Comparison of ENCODE assay signal across 17 cellular contexts in genomic region chrX:154482786-154483185, GRCh38.
"Had no signal": no experiment of that assay in that cellular context is flagged by ENCODE, and none has a peak within 500 bp of the region (broad histone marks: within the 10 kb centered on the region; RNA-seq: fewer than 3 reads in every experiment).

No MANE protein-coding gene starts in this region.

- H3K4me3 Mint-ChIP-seq: activated B cell treated with CpG ODN at 0.5 μM for 24 hours; activated CD4-positive, alpha-beta memory T cell treated with anti-CD3 and anti-CD28 coated beads, Interleukin-2, amount 10 ng/mL, durations not matched to agents 7 days and 5 days; immature natural killer cell had no signal

- H3K36me3 ChIP-seq: neutrophil, thyroid gland had no signal

- H3K9me3 ChIP-seq: esophagus muscularis mucosa, neutrophil, thyroid gland had no signal

- H3K36me3 Mint-ChIP-seq: activated naive CD8-positive, alpha-beta T cell; immature natural killer cell; naive B cell had no signal

- H3K4me3 ChIP-seq: esophagus muscularis mucosa, thyroid gland had no signal

- H3K27me3 ChIP-seq: esophagus muscularis mucosa, neutrophil, thyroid gland had no signal

- H2AFZ ChIP-seq: parathyroid adenoma had no signal

- H3K4me1 ChIP-seq: parathyroid adenoma had no signal

- H3K27me3 Mint-ChIP-seq: activated B cell treated with CpG ODN at 0.5 μM for 24 hours; activated CD4-positive, alpha-beta memory T cell treated with anti-CD3 and anti-CD28 coated beads, Interleukin-2, amount 10 ng/mL, durations not matched to agents 7 days and 5 days; activated CD8-positive, alpha-beta memory T cell treated with anti-CD3 and anti-CD28 coated beads, Interleukin-2, amount 10 ng/mL, durations not matched to agents 7 days and 5 days; activated naive CD8-positive, alpha-beta T cell; naive B cell had no signal

- ATAC-seq: activated CD8-positive, alpha-beta memory T cell treated with anti-CD3 and anti-CD28 coated beads, Interleukin-2, amount 10 ng/mL, durations not matched to agents 7 days and 5 days; left ventricle myocardium superior had no signal

- H3K9ac ChIP-seq: parathyroid adenoma had no signal

- DNase-seq: activated B cell treated with CpG ODN at 0.5 μM for 24 hours; activated CD4-positive, alpha-beta memory T cell treated with anti-CD3 and anti-CD28 coated beads, Interleukin-2, amount 10 ng/mL, durations not matched to agents 7 days and 5 days; activated CD4-positive, alpha-beta T cell treated with anti-CD3 and anti-CD28 coated beads for 4 hours; activated CD8-positive, alpha-beta memory T cell treated with anti-CD3 and anti-CD28 coated beads, Interleukin-2, amount 10 ng/mL, durations not matched to agents 7 days and 5 days; cerebellar nuclear complex; effector memory CD4-positive, alpha-beta T cell; immature natural killer cell; kidney glomerular epithelial cell; left ventricle myocardium superior; naive B cell; stimulated activated CD8-positive, alpha-beta memory T cell treated with anti-CD3 and anti-CD28 coated beads, Interleukin-4, amount 100 ng/mL, for 48 hours; stimulated activated naive CD4-positive, alpha-beta T cell treated with Interleukin-2 at 50 U/mL for 16 hours had no signal

- H3K27ac ChIP-seq: esophagus muscularis mucosa, neutrophil, parathyroid adenoma, thyroid gland had no signal

- H3K27ac Mint-ChIP-seq: activated B cell treated with CpG ODN at 0.5 μM for 24 hours; activated CD4-positive, alpha-beta memory T cell treated with anti-CD3 and anti-CD28 coated beads, Interleukin-2, amount 10 ng/mL, durations not matched to agents 7 days and 5 days; activated CD8-positive, alpha-beta memory T cell treated with anti-CD3 and anti-CD28 coated beads, Interleukin-2, amount 10 ng/mL, durations not matched to agents 7 days and 5 days had no signal

- H3K79me2 ChIP-seq: parathyroid adenoma had no signal

- H3K9me3 Mint-ChIP-seq: activated B cell treated with CpG ODN at 0.5 μM for 24 hours; activated CD4-positive, alpha-beta memory T cell treated with anti-CD3 and anti-CD28 coated beads, Interleukin-2, amount 10 ng/mL, durations not matched to agents 7 days and 5 days; immature natural killer cell had no signal
